ENCODE assay signal across 14 cellular contexts in the genomic region with DNA sequence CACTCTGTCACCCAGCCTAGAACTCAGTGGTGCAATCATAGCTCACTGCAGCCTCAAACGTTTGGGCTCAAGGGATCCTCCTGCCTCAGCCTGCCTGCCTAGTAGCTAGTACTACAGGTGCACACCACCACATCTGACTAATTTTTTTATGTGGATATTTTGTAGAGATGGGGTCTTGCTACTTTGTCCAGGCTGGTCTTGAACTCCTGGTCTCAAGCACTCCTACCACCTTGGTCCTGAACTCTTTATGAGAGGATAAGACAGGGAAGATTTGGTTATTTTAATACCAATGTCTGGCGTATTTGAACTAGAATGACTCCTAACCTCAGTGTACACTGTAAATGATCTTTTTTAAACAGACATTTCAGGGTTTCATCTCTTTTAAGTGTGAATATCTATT. TPM values are rescaled to one million over a fixed set of nuclear protein-coding genes. Genes with fewer than 3 reads are reported as not detected.
A peak's percentile ranks its signal among the peaks of the same experiment; 100 is the strongest.
DNase-seq lines count a peak whose midpoint lies in the region; ATAC-seq and TF ChIP-seq lines count a peak whose summit lies in the region.
"Had no signal": no experiment of that assay in that cellular context is flagged by ENCODE, and none has a peak within 500 bp of the region (broad histone marks: within the 10 kb centered on the region; RNA-seq: fewer than 3 reads in every experiment).

No MANE protein-coding gene starts in this region.

- peaks cover 3% of the 10 kb centered on the region for H3K36me3 Mint-ChIP-seq in activated naive CD4-positive, alpha-beta T cell treated with anti-CD3 and anti-CD28 coated beads, Interleukin-2, amount 50 U/mL, for 24 hours
- peaks cover 20% of the 10 kb centered on the region for H3K36me3 Mint-ChIP-seq in central memory CD8-positive, alpha-beta T cell (ENCODE audit: insufficient read depth)
- H3K36me3 Mint-ChIP-seq in stimulated activated naive B cell treated with anti-CD40 and anti-IgM and Interleukin-4, amounts not matched to agents 10 μg/mL and 1 μg/mL and 100 μg/mL, for 72 hours: peaks cover 18 to 34% of the 10 kb centered on the region in 2 donors
- H3K36me3 Mint-ChIP-seq: IgD-negative memory B cell had no signal

- in situ Hi-C loops in gastrocnemius medialis (cut with MboI; ENCODE audit: low sequenced_read_pairs in 4 of 4): loop anchor here in 1 of 4 donors (25.0 kb wide), 1 partner anchor 175 kb away; no protein-coding TSS in a partner anchor

- no peak overlapping the region; a peak in 1 of 22 replicates for H3K9ac ChIP-seq in BLaER1 treated with 17β-estradiol and CSF1 and Interleukin-3, amounts not matched to agents 10 nM and 100 nM

- no peaks in the 10 kb centered on the region for H3K9me3 Mint-ChIP-seq in activated naive CD4-positive, alpha-beta T cell treated with anti-CD3 and anti-CD28 coated beads, Interleukin-2, amount 50 U/mL, for 24 hours
- H3K9me3 Mint-ChIP-seq in central memory CD8-positive, alpha-beta T cell: no peaks in the 10 kb centered on the region
- H3K9me3 Mint-ChIP-seq in stimulated activated naive B cell treated with anti-CD40 and anti-IgM and Interleukin-4, amounts not matched to agents 10 μg/mL and 1 μg/mL and 100 μg/mL, for 72 hours: no peaks in the 10 kb centered on the region
- H3K9me3 Mint-ChIP-seq: CD4-positive, alpha-beta T cell; H9; IgD-negative memory B cell had no signal

- peaks cover 15 to 53% (median 42%) of the 10 kb centered on the region in 11 experiments for H3K36me3 ChIP-seq in BLaER1 treated with 17β-estradiol and CSF1 and Interleukin-3, amounts not matched to agents 10 nM and 100 nM
- no peaks in the 10 kb centered on the region for H3K36me3 ChIP-seq in gastrocnemius medialis

- no peak for TF ChIP-seq CTCF in gastrocnemius medialis (IDR thresholded peaks at IDR 0.05 in 4 of 5, conservative IDR thresholded peaks at IDR 0.05 in 1 of 5)

- H3K4me3 Mint-ChIP-seq in activated naive CD4-positive, alpha-beta T cell treated with anti-CD3 and anti-CD28 coated beads, Interleukin-2, amount 50 U/mL, for 24 hours: peak overlapping the region; percentile 11
- H3K4me3 Mint-ChIP-seq in central memory CD8-positive, alpha-beta T cell: no peak overlapping the region
- no peak overlapping the region for H3K4me3 Mint-ChIP-seq in stimulated activated naive B cell treated with anti-CD40 and anti-IgM and Interleukin-4, amounts not matched to agents 10 μg/mL and 1 μg/mL and 100 μg/mL, for 72 hours
- H3K4me3 Mint-ChIP-seq: CD4-positive, alpha-beta T cell; H9 had no signal

- DNase-seq in activated naive CD4-positive, alpha-beta T cell (lab: John Stamatoyannopoulos, UW): no peak
- no peak for DNase-seq in central memory CD8-positive, alpha-beta T cell (ENCODE audit: low spot score in 2 of 2)
- no peak for DNase-seq in stimulated activated naive B cell treated with anti-CD40 and anti-IgM and Interleukin-4, amounts not matched to agents 10 μg/mL and 1 μg/mL and 100 μg/mL, for 72 hours
- DNase-seq in gastrocnemius medialis (no peak), hepatic stellate cell (ENCODE audit: low spot score) (no peak)
- DNase-seq: 8988T; C1 segment of cervical spinal cord; Caco-2; CD4-positive, alpha-beta T cell; H9 had no signal

- intact Hi-C loops in gastrocnemius medialis (cut with DNase I; ENCODE audit: low total_unique reads): no loop called here

- TF ChIP-seq POLR2A in gastrocnemius medialis (IDR thresholded peaks at IDR 0.05): no peak

- H4K20me1 ChIP-seq in BLaER1 treated with 17β-estradiol and CSF1 and Interleukin-3, amounts not matched to agents 10 nM and 100 nM: peaks cover 5 to 90% (median 41%) of the 10 kb centered on the region in 11 experiments; a peak in 16 of 22 replicates

- H3K4me1 ChIP-seq in BLaER1 treated with 17β-estradiol and CSF1 and Interleukin-3, amounts not matched to agents 10 nM and 100 nM: peaks cover 19 to 80% (median 33%) of the 10 kb centered on the region in 10 experiments
- H3K4me1 ChIP-seq in gastrocnemius medialis: peaks cover 0 to 6% of the 10 kb centered on the region in 2 donors
- H3K4me1 ChIP-seq: Caco-2 had no signal

- H3K27ac ChIP-seq in BLaER1 treated with 17β-estradiol and CSF1 and Interleukin-3, amounts not matched to agents 10 nM and 100 nM: no peak overlapping the region; a peak in 1 of 22 replicates
- no peak overlapping the region for H3K27ac ChIP-seq in gastrocnemius medialis
- H3K27ac ChIP-seq: HL-60 had no signal

- H3K4me1 Mint-ChIP-seq in activated naive CD4-positive, alpha-beta T cell treated with anti-CD3 and anti-CD28 coated beads, Interleukin-2, amount 50 U/mL, for 24 hours: peaks cover 42% of the 10 kb centered on the region
- H3K4me1 Mint-ChIP-seq in central memory CD8-positive, alpha-beta T cell: peaks cover 39% of the 10 kb centered on the region
- peaks cover 25 to 43% of the 10 kb centered on the region in 2 donors for H3K4me1 Mint-ChIP-seq in stimulated activated naive B cell treated with anti-CD40 and anti-IgM and Interleukin-4, amounts not matched to agents 10 μg/mL and 1 μg/mL and 100 μg/mL, for 72 hours

- H3K27me3 ChIP-seq in BLaER1 treated with 17β-estradiol and CSF1 and Interleukin-3, amounts not matched to agents 10 nM and 100 nM: no peaks in the 10 kb centered on the region
- no peaks in the 10 kb centered on the region for H3K27me3 ChIP-seq in gastrocnemius medialis

- peak overlapping the region; percentile 8 to 89 (median 41); a peak in 16 of 22 replicates for H3K4me2 ChIP-seq in BLaER1 treated with 17β-estradiol and CSF1 and Interleukin-3, amounts not matched to agents 10 nM and 100 nM

- H3K9me3 ChIP-seq in BLaER1 treated with 17β-estradiol and CSF1 and Interleukin-3, amounts not matched to agents 10 nM and 100 nM (replicated peaks in 1 of 11): 0 out of 22 replicates have a peak, but pooled peaks cover 0 to 2% (median 0%) of the 10 kb centered on the region in 11 experiments
- H3K9me3 ChIP-seq in gastrocnemius medialis: no peaks in the 10 kb centered on the region
- H3K9me3 ChIP-seq: Caco-2 had no signal

- no peak overlapping the region for H3K4me3 ChIP-seq in BLaER1 treated with 17β-estradiol and CSF1 and Interleukin-3, amounts not matched to agents 10 nM and 100 nM
- H3K4me3 ChIP-seq in gastrocnemius medialis: no peak overlapping the region

- no peaks in the 10 kb centered on the region for H3K27me3 Mint-ChIP-seq in activated naive CD4-positive, alpha-beta T cell treated with anti-CD3 and anti-CD28 coated beads, Interleukin-2, amount 50 U/mL, for 24 hours
- H3K27me3 Mint-ChIP-seq in central memory CD8-positive, alpha-beta T cell: no peaks in the 10 kb centered on the region
- no peaks in the 10 kb centered on the region for H3K27me3 Mint-ChIP-seq in stimulated activated naive B cell treated with anti-CD40 and anti-IgM and Interleukin-4, amounts not matched to agents 10 μg/mL and 1 μg/mL and 100 μg/mL, for 72 hours
- H3K27me3 Mint-ChIP-seq: CD4-positive, alpha-beta T cell; IgD-negative memory B cell had no signal

- ATAC-seq in central memory CD8-positive, alpha-beta T cell (replicated peaks; ENCODE audit: extremely low read depth, poor library complexity, severe bottlenecking): no peak
- ATAC-seq in stimulated activated naive B cell treated with anti-CD40 and anti-IgM and Interleukin-4, amounts not matched to agents 10 μg/mL and 1 μg/mL and 100 μg/mL, for 72 hours (replicated peaks): no peak
- ATAC-seq in gastrocnemius medialis: no peak

- H3K27ac Mint-ChIP-seq in activated naive CD4-positive, alpha-beta T cell treated with anti-CD3 and anti-CD28 coated beads, Interleukin-2, amount 50 U/mL, for 24 hours: no peak overlapping the region
- H3K27ac Mint-ChIP-seq in central memory CD8-positive, alpha-beta T cell (ENCODE audit: low read depth): peak overlapping the region; percentile 30
- peak overlapping the region; percentile 15 for H3K27ac Mint-ChIP-seq in stimulated activated naive B cell treated with anti-CD40 and anti-IgM and Interleukin-4, amounts not matched to agents 10 μg/mL and 1 μg/mL and 100 μg/mL, for 72 hours
- H3K27ac Mint-ChIP-seq: CD4-positive, alpha-beta T cell; H9 had no signal

RNA-seq across cellular contexts. Expression of gene GPR107, which starts 9.0 kb away (rescaled TPM):
- total RNA-seq in gastrocnemius medialis: 10 to 100 TPM; 13.5 to 20.7 (median 17.5) TPM

RNA-seq across cellular contexts. Expression of gene FNBP1, which starts 19.8 kb away (rescaled TPM):
- total RNA-seq in gastrocnemius medialis: 10 to 100 TPM; 13.3 to 30.0 (median 17.9) TPM
